24 cellular contexts compared by ENCODE assay signal in the genomic region with DNA sequence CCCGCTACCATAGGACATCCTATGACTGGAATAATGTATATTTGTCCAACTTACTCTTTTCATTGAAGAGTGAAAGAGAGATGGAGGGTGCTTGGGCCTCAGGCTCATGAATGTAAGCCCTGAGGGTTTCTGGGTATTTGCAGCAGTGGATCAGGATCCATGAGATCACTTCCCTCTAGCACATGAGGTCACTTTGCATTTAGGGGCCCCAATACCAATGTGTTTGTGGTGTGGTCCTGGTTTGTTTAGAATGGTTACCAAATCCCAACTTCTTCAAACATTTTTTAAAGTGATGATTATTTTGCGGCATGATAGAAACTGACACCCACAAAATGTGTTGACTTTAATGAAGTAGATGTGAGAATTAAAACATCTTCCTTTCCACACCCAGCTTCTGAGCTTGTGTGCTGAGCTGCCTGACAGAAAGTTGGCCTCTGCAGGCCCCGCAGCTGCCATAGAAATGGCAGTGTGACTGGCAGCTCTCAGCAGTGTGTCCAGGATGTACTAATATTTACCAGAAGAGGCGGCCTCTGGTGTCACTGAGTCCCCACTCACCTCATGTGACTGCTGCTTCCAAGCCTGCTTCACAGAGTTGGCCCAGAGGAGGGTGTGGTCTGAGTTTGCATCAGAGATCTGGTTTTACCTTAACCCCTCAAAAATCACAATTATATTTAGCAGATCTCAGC.
DNase-seq lines count a peak whose midpoint lies in the region; ATAC-seq lines count a peak whose summit lies in the region.
"Had no signal": no experiment of that assay in that cellular context is flagged by ENCODE, and none has a peak within 500 bp of the region (broad histone marks: within the 10 kb centered on the region; RNA-seq: fewer than 3 reads in every experiment).

No MANE protein-coding gene starts in this region.

- peak overlapping the region; percentile 7 for H2BK12ac ChIP-seq in trophoblast cell (ENCODE audit: low read length)

- H3K79me2 ChIP-seq in trophoblast cell (ENCODE audit: control insufficient read depth, insufficient read depth, low read length, poor library complexity), result no peaks in the 10 kb centered on the region

- H3K14ac ChIP-seq in trophoblast cell (ENCODE audit: low read length), result no peak overlapping the region

- no CpG with 5 or more reads among the region's 4 CpGs for WGBS in trophoblast cell (ENCODE audit: extremely low coverage, insufficient coverage, insufficient read length)

- intact Hi-C loops in left cardiac atrium (cut with DNase I), result loop anchor here in 1 of 2 donors (5.0 kb wide), 1 partner anchor 166 kb away; no protein-coding TSS in a partner anchor

- H3K9ac ChIP-seq in trophoblast cell (ENCODE audit: low read length), result no peak overlapping the region
- H3K9ac ChIP-seq: SK-N-SH had no signal

- peaks cover 0 to 3% of the 10 kb centered on the region in 2 experiments for H3K4me1 ChIP-seq in trophoblast cell (ENCODE audit: control insufficient read depth in 1 of 2, insufficient read depth in 2 of 2, low read length in 2 of 2)

- H3K27me3 ChIP-seq in trophoblast cell (ENCODE audit: insufficient read depth, low read length), result no peaks in the 10 kb centered on the region

- H3K4ac ChIP-seq in trophoblast cell (ENCODE audit: low read depth, low read length), result no peak overlapping the region

- peaks cover 10% of the 10 kb centered on the region for H3K79me1 ChIP-seq in trophoblast cell (ENCODE audit: low read length)

- no peak overlapping the region for H3K4me2 ChIP-seq in trophoblast cell (ENCODE audit: low read length)
- H3K4me2 ChIP-seq: SK-N-SH had no signal

- H4K12ac ChIP-seq in trophoblast cell (ENCODE audit: low read depth, low read length), result no peak overlapping the region

- H2AK5ac ChIP-seq in trophoblast cell (ENCODE audit: low read length), result no peak overlapping the region

- H3K36me3 ChIP-seq in trophoblast cell (ENCODE audit: control insufficient read depth in 1 of 2, insufficient read depth in 2 of 2, low read length in 2 of 2), result no peaks in the 10 kb centered on the region
- H3K36me3 ChIP-seq: WERI-Rb-1 had no signal

- H2BK5ac ChIP-seq in trophoblast cell (ENCODE audit: low read depth, low read length, poor library complexity), result no peak overlapping the region

- DNase-seq in NCI-H345 (lab: John Stamatoyannopoulos, UW) (peak; percentile 57), NCI-H345 treated with DMSO at 0.1 percent for 48 hours (lab: John Stamatoyannopoulos, UW; ENCODE audit: unreplicated experiment) (no peak), NCI-H1930 (lab: John Stamatoyannopoulos, UW) (peak; percentile 15 to 38), left cardiac atrium (peak; percentile 57), trophoblast cell (no peak), RKO (ENCODE audit: low spot score) (no peak), SKM-1 (lab: John Stamatoyannopoulos, UW; ENCODE audit: unreplicated experiment) (no peak)
- DNase-seq: activated CD8-positive, alpha-beta memory T cell treated with anti-CD3 and anti-CD28 coated beads, Interleukin-2, amount 50 U/mL, for 4 hours; activated naive CD8-positive, alpha-beta T cell treated with anti-CD3 and anti-CD28 coated beads, Interleukin-2, amount 10 ng/mL, durations not matched to agents 7 days and 5 days; cerebellar nuclear complex; foreskin fibroblast; H7; hippocampal formation; NCI-H1694 treated with DMSO at 0.1 percent for 48 hours; NCI-H226; occipital lobe; retina; SK-N-SH; stimulated activated CD4-positive, alpha-beta T cell treated with anti-CD3 and anti-CD28 coated beads, Interleukin-12 subunit alpha, Interleukin-12 subunit beta, amount 100 ng/mL, for 4 hours; stimulated activated CD4-positive, alpha-beta T cell treated with anti-CD3 and anti-CD28 coated beads, Interleukin-4, amount 100 ng/mL, for 4 hours; stimulated activated naive CD8-positive, alpha-beta T cell treated with anti-CD3 and anti-CD28 coated beads, Interleukin-15, amount 100 ng/mL, for 72 hours; WERI-Rb-1 had no signal

- H4K91ac ChIP-seq in trophoblast cell (ENCODE audit: low read depth, low read length), result peak overlapping the region; percentile 33

- H3K27ac ChIP-seq in trophoblast cell (ENCODE audit: low read depth, low read length), result no peak overlapping the region
- H3K27ac ChIP-seq: epithelial cell of prostate, WERI-Rb-1 had no signal

- H3K18ac ChIP-seq in trophoblast cell (ENCODE audit: low read length), result no peak overlapping the region

- H3K23ac ChIP-seq in trophoblast cell (ENCODE audit: low read length), result no peak overlapping the region

- no peaks in the 10 kb centered on the region for H3K9me3 ChIP-seq in trophoblast cell (ENCODE audit: insufficient read depth, low read depth, low read length)
- H3K9me3 ChIP-seq: SK-N-SH had no signal

- H4K8ac ChIP-seq in trophoblast cell (ENCODE audit: low read depth, low read length), result no peak overlapping the region

- peak overlapping the region; percentile 1 for H2BK120ac ChIP-seq in trophoblast cell (ENCODE audit: insufficient read depth, low read length, poor library complexity)

- ATAC-seq in left cardiac atrium (peak; percentile 73 to 86), HG03457 (IDR thresholded peaks at IDR 0.05; ENCODE audit: unreplicated experiment) (no peak)
- ATAC-seq: stimulated activated naive CD8-positive, alpha-beta T cell treated with anti-CD3 and anti-CD28 coated beads, Interleukin-15, amount 100 ng/mL, for 72 hours had no signal

- no peak overlapping the region for H3K4me3 ChIP-seq in trophoblast cell (ENCODE audit: low read depth, low read length)

- no peak overlapping the region for H2AFZ ChIP-seq in trophoblast cell (ENCODE audit: insufficient read depth, low read length, poor library complexity)

Comparison
In these comparisons a context has a peak if more than half of its experiments do, and no peak if none do; other contexts are left out.
1. DNase-seq: peak in NCI-H345 (single experiment), NCI-H1930 (2 of 2) and left cardiac atrium (single experiment); none in NCI-H345 treated with DMSO at 0.1 percent for 48 hours (single experiment), trophoblast cell (0 of 2), RKO (single experiment) and SKM-1 (single experiment).